Comparison of ENCODE assay signal across 8 cellular contexts in the genomic region with DNA sequence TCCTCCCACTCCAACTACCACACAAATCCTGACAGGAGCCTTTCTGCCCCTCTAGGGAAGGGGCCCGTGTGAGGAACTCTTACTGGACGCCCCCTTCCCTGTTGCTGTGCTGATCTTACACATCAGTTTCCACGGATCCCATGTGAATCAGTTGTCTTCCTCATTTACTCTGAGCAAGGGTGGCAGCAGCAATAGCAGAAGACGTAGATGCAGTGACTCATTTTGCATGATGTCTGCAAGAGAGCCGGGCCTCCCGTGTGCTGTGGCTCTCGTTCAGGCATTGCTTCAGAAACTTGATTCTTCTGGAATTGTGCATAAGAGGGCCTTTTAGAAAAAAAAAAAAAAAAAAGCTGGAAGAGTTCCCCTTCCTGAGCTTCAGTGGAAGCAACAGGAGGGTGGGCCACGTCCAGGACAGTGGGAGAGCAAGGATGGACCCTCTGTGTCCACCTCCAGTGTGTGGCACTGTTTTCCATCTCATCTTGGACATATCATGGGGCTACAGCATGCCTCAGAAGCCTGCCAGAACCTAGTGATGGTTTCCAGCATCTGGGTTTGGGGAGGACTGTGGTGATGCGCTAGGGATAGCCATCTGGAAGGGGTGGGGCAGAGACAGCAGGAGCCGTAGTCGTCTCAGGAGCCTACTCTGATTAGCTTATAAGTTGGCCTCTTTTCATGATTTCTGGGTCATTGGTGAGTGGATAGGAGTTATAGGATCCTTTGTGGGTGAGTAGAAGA.
DNase-seq lines count a peak whose midpoint lies in the region; ATAC-seq and TF ChIP-seq lines count a peak whose summit lies in the region.

No MANE protein-coding gene starts in this region.

- no peaks in the 10 kb centered on the region for H3K9me3 Mint-ChIP-seq in activated T-cell treated with anti-CD3 and anti-CD28 coated beads, Interleukin-2, amount 50 U/mL, for 72 hours

- no peak overlapping the region for H3K4me3 Mint-ChIP-seq in activated T-cell treated with anti-CD3 and anti-CD28 coated beads, Interleukin-2, amount 50 U/mL, for 72 hours

- H3K27me3 Mint-ChIP-seq in activated T-cell treated with anti-CD3 and anti-CD28 coated beads, Interleukin-2, amount 50 U/mL, for 72 hours (ENCODE audit: low read depth), result no peaks in the 10 kb centered on the region

- H3K36me3 Mint-ChIP-seq in activated T-cell treated with anti-CD3 and anti-CD28 coated beads, Interleukin-2, amount 50 U/mL, for 72 hours (ENCODE audit: insufficient read depth in 2 of 2), result no peaks in the 10 kb centered on the region

- 43 to 48% (median 46%) methylated on average over 11 of the region's 11 CpGs for WGBS in psoas muscle, 3 donors

- peaks cover 98% of the 10 kb centered on the region for H3K4me1 ChIP-seq in psoas muscle

- peaks cover 60% of the 10 kb centered on the region for H3K4me1 Mint-ChIP-seq in activated T-cell treated with anti-CD3 and anti-CD28 coated beads, Interleukin-2, amount 50 U/mL, for 72 hours (ENCODE audit: low read depth)

- intact Hi-C loops in psoas muscle (cut with DNase I), result loop anchor here in 1 of 2 donors (5.0 kb wide), 1 partner anchor 35 kb away; no protein-coding TSS in a partner anchor

- DNase-seq in EH (ENCODE audit: low read depth), result peak; percentile 91
- DNase-seq in SKM-1 (lab: John Stamatoyannopoulos, UW; ENCODE audit: unreplicated experiment), result peak; percentile 40
- peak; percentile 83 for DNase-seq in fibroblast of the conjunctiva (ENCODE audit: low read depth)
- DNase-seq in psoas muscle, result peak; percentile 60 to 71
- DNase-seq in NCI-H1436 treated with DMSO at 0.1 percent for 48 hours (lab: John Stamatoyannopoulos, UW), result no peak
- DNase-seq in NCI-H774 (lab: John Stamatoyannopoulos, UW), result no peak
- no peak for DNase-seq in activated T-cell treated with anti-CD3 and anti-CD28 coated beads, Interleukin-2, amount 50 U/mL, for 72 hours

- H3K27ac Mint-ChIP-seq in activated T-cell treated with anti-CD3 and anti-CD28 coated beads, Interleukin-2, amount 50 U/mL, for 72 hours, result no peak overlapping the region

- no peaks in the 10 kb centered on the region for H3K27me3 ChIP-seq in psoas muscle (ENCODE audit: insufficient read depth in 3 of 3, low read length in 2 of 3)

- H3K9me3 ChIP-seq in psoas muscle, result no peaks in the 10 kb centered on the region

- H3K36me3 ChIP-seq in psoas muscle (ENCODE audit: insufficient read depth in 1 of 2, low read depth in 1 of 2), result no peaks in the 10 kb centered on the region

- H3K27ac ChIP-seq in psoas muscle, result peak overlapping the region; percentile 65

- no peak for TF ChIP-seq CTCF in psoas muscle (IDR thresholded peaks at IDR 0.05)

- ATAC-seq in psoas muscle (peak; percentile 74 to 80 (median 77)), HG02759 (IDR thresholded peaks at IDR 0.05; ENCODE audit: unreplicated experiment) (no peak)
- ATAC-seq in activated T-cell treated with anti-CD3 and anti-CD28 coated beads, Interleukin-2, amount 50 U/mL, for 72 hours (replicated peaks in 1 of 2), result no peak

- no peak overlapping the region for H3K4me3 ChIP-seq in psoas muscle

Comparison
In these comparisons a context has a peak if more than half of its experiments do, and no peak if none do; other contexts are left out.
1. DNase-seq: peak in EH (single experiment), SKM-1 (single experiment), fibroblast of the conjunctiva (single experiment) and psoas muscle (2 of 2); none in NCI-H1436 treated with DMSO at 0.1 percent for 48 hours (single experiment), NCI-H774 (single experiment) and activated T-cell treated with anti-CD3 and anti-CD28 coated beads, Interleukin-2, amount 50 U/mL, for 72 hours (0 of 2).
2. ATAC-seq: peak in psoas muscle (4 of 4); none in activated T-cell treated with anti-CD3 and anti-CD28 coated beads, Interleukin-2, amount 50 U/mL, for 72 hours (0 of 2) and HG02759 (single experiment).